24 cellular contexts compared by ENCODE assay signal in the genomic region with DNA sequence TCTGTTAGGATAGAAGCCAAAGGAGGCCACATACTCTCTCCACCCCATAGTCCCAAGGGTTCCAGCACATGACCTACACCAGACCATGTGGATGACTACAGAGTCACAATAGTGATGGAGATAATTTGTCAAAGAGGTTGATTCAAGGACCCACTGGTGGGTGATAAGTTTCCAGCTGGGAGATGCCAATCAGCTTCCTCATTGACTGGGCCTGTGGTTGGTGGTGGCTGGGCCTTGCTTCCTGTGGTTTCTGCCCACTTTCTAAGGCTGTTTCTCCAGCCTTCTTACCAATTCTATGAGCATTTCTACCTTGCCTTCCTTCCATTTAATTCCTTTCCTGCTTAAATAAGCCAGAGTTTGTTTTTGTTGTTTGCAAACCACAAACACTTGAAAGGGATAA.
DNase-seq lines count a peak whose midpoint lies in the region; ATAC-seq, FAIRE-seq and TF ChIP-seq lines count a peak whose summit lies in the region.
"Had no signal": no experiment of that assay in that cellular context is flagged by ENCODE, and none has a peak within 500 bp of the region (broad histone marks: within the 10 kb centered on the region; RNA-seq: fewer than 3 reads in every experiment).

No MANE protein-coding gene starts in this region.

- H3K27ac Mint-ChIP-seq in stimulated activated naive CD8-positive, alpha-beta T cell treated with anti-CD3 and anti-CD28 coated beads, Interleukin-15, amount 100 ng/mL, for 72 hours = no peak overlapping the region
- no peak overlapping the region for H3K27ac Mint-ChIP-seq in astrocyte (ENCODE audit: unreplicated experiment)
- H3K27ac Mint-ChIP-seq: activated naive CD4-positive, alpha-beta T cell treated with anti-CD3 and anti-CD28 coated beads, Interleukin-2, amount 50 U/mL, for 24 hours; activated T-cell treated with anti-CD3 and anti-CD28 coated beads, Interleukin-2, amount 50 U/mL, for 72 hours; brain; CD4-positive, alpha-beta memory T cell; HFFc6; stimulated activated memory B cell treated with anti-CD40 and anti-IgM and Interleukin-4, amounts not matched to agents 10 μg/mL and 1 μg/mL and 100 μg/mL, for 72 hours; T-cell had no signal

- H4K20me1 ChIP-seq in astrocyte (ENCODE audit: insufficient read depth, low read length) = no peaks in the 10 kb centered on the region

- H3K9me3 Mint-ChIP-seq in stimulated activated naive CD8-positive, alpha-beta T cell treated with anti-CD3 and anti-CD28 coated beads, Interleukin-15, amount 100 ng/mL, for 72 hours = no peaks in the 10 kb centered on the region
- H3K9me3 Mint-ChIP-seq in astrocyte (ENCODE audit: unreplicated experiment) = peaks cover 2% of the 10 kb centered on the region
- H3K9me3 Mint-ChIP-seq: activated naive CD4-positive, alpha-beta T cell treated with anti-CD3 and anti-CD28 coated beads, Interleukin-2, amount 50 U/mL, for 24 hours; activated T-cell treated with anti-CD3 and anti-CD28 coated beads, Interleukin-2, amount 50 U/mL, for 72 hours; brain; HFFc6; stimulated activated memory B cell treated with anti-CD40 and anti-IgM and Interleukin-4, amounts not matched to agents 10 μg/mL and 1 μg/mL and 100 μg/mL, for 72 hours; T-cell had no signal

- H3K27me3 Mint-ChIP-seq in stimulated activated naive CD8-positive, alpha-beta T cell treated with anti-CD3 and anti-CD28 coated beads, Interleukin-15, amount 100 ng/mL, for 72 hours = peaks cover 26% of the 10 kb centered on the region
- H3K27me3 Mint-ChIP-seq in astrocyte (ENCODE audit: low read depth, unreplicated experiment) = peaks cover 19% of the 10 kb centered on the region

- no peak for FAIRE-seq in astrocyte (lab: Jason Lieb, UNC)
- FAIRE-seq in urothelium cell line (lab: Jason Lieb, UNC) = no peak
- FAIRE-seq: islet of Langerhans, K562 had no signal

- DNase-seq in stimulated activated naive CD8-positive, alpha-beta T cell treated with anti-CD3 and anti-CD28 coated beads, Interleukin-15, Interleukin-2, amounts not matched to agents 100 U/mL and 50 U/mL, for 24 hours = peak; percentile 32
- no peak for DNase-seq in stimulated activated naive CD8-positive, alpha-beta T cell treated with anti-CD3 and anti-CD28 coated beads, Interleukin-15, amount 100 ng/mL, for 72 hours
- DNase-seq in NB4 (ENCODE audit: low read depth) = peak; percentile 77
- DNase-seq in astrocyte (ENCODE audit: low read depth) = peak; percentile 4
- peak; percentile 19 for DNase-seq in urothelium cell line (ENCODE audit: low spot score)
- no peak for DNase-seq in right atrium auricular region (ENCODE audit: low spot score)
- DNase-seq in DMS79 treated with DMSO at 0.1 percent for 48 hours (lab: John Stamatoyannopoulos, UW) = no peak
- DNase-seq: activated T-cell treated with anti-CD3 and anti-CD28 coated beads, Interleukin-2, amount 50 U/mL, for 72 hours; CD4-positive, alpha-beta memory T cell; cortex of kidney; HFFc6; NCI-H1417 treated with DMSO at 0.1 percent for 48 hours; NCI-H2171 treated with DMSO at 0.1 percent for 48 hours; occipital lobe; T-cell; tibial artery had no signal

- TF ChIP-seq POLR2A in NB4 (IDR thresholded peaks at IDR 0.05; ENCODE audit: extremely low read depth, insufficient read length) = no peak

- H3K27ac ChIP-seq in astrocyte (ENCODE audit: low read depth, low read length) (no peak overlapping the region), right atrium auricular region (no peak overlapping the region)
- H3K27ac ChIP-seq: hepatocyte, tibial artery had no signal

- H3K36me3 ChIP-seq in astrocyte (ENCODE audit: insufficient read depth, low read length) (no peaks in the 10 kb centered on the region), right atrium auricular region (no peaks in the 10 kb centered on the region)
- H3K36me3 ChIP-seq: tibial artery had no signal

- H3K4me1 ChIP-seq in astrocyte (ENCODE audit: insufficient read depth, low read length) = peaks cover 8% of the 10 kb centered on the region
- peaks cover 0 to 6% of the 10 kb centered on the region in 2 donors for H3K4me1 ChIP-seq in right atrium auricular region
- H3K4me1 ChIP-seq: tibial artery had no signal

- H3K4me1 Mint-ChIP-seq in stimulated activated naive CD8-positive, alpha-beta T cell treated with anti-CD3 and anti-CD28 coated beads, Interleukin-15, amount 100 ng/mL, for 72 hours = no peaks in the 10 kb centered on the region
- H3K4me1 Mint-ChIP-seq in astrocyte (ENCODE audit: low read depth, unreplicated experiment) = peaks cover 23% of the 10 kb centered on the region
- H3K4me1 Mint-ChIP-seq: activated naive CD4-positive, alpha-beta T cell treated with anti-CD3 and anti-CD28 coated beads, Interleukin-2, amount 50 U/mL, for 24 hours; CD4-positive, alpha-beta memory T cell; T-cell had no signal

- H3K79me2 ChIP-seq in astrocyte (ENCODE audit: insufficient read depth, low read length) = no peaks in the 10 kb centered on the region
- H3K79me2 ChIP-seq: hepatocyte had no signal

- H2AFZ ChIP-seq in astrocyte (ENCODE audit: low read depth, low read length) = no peak overlapping the region
- H2AFZ ChIP-seq: hepatocyte had no signal

- H3K27me3 ChIP-seq in astrocyte (ENCODE audit: insufficient read depth, low read length) (peaks cover 14% of the 10 kb centered on the region), right atrium auricular region (no peaks in the 10 kb centered on the region)
- H3K27me3 ChIP-seq: hepatocyte, tibial artery had no signal

- H3K9ac ChIP-seq in astrocyte (ENCODE audit: low read length) = no peak overlapping the region

- H3K4me3 ChIP-seq in NB4 (ENCODE audit: low read depth, low read length) (no peak overlapping the region), astrocyte (ENCODE audit: insufficient read depth, low read depth, low read length) (no peak overlapping the region), right atrium auricular region (no peak overlapping the region)
- H3K4me3 ChIP-seq: hepatocyte, K562, lung, tibial artery had no signal

- no peak overlapping the region for H3K4me2 ChIP-seq in astrocyte (ENCODE audit: low read length)
- H3K4me2 ChIP-seq: hepatocyte had no signal

- no peak for TF ChIP-seq CTCF in NB4 (IDR thresholded peaks at IDR 0.05; ENCODE audit: low read depth, low read length)
- no peak for TF ChIP-seq CTCF in astrocyte (IDR thresholded peaks at IDR 0.05; ENCODE audit: insufficient read depth, low read depth, low read length)
- no peak for TF ChIP-seq CTCF in right atrium auricular region (IDR thresholded peaks at IDR 0.05)

- peak; percentile 77 for ATAC-seq in stimulated activated naive CD8-positive, alpha-beta T cell treated with anti-CD3 and anti-CD28 coated beads, Interleukin-15, Interleukin-2, amounts not matched to agents 100 U/mL and 50 U/mL, for 24 hours
- no peak for ATAC-seq in stimulated activated naive CD8-positive, alpha-beta T cell treated with anti-CD3 and anti-CD28 coated beads, Interleukin-15, amount 100 ng/mL, for 72 hours
- ATAC-seq in HG03095 (IDR thresholded peaks at IDR 0.05; ENCODE audit: unreplicated experiment) = no peak
- ATAC-seq: activated T-cell treated with anti-CD3 and anti-CD28 coated beads, Interleukin-2, amount 50 U/mL, for 72 hours; K562; stimulated activated memory B cell treated with anti-CD40 and anti-IgM and Interleukin-4, amounts not matched to agents 10 μg/mL and 1 μg/mL and 100 μg/mL, for 72 hours; T-cell had no signal

- H3K36me3 Mint-ChIP-seq in astrocyte (ENCODE audit: low read depth, unreplicated experiment) = no peaks in the 10 kb centered on the region
- H3K36me3 Mint-ChIP-seq: activated naive CD4-positive, alpha-beta T cell treated with anti-CD3 and anti-CD28 coated beads, Interleukin-2, amount 50 U/mL, for 24 hours; brain; CD4-positive, alpha-beta memory T cell; stimulated activated memory B cell treated with anti-CD40 and anti-IgM and Interleukin-4, amounts not matched to agents 10 μg/mL and 1 μg/mL and 100 μg/mL, for 72 hours; T-cell had no signal

- H3K9me3 ChIP-seq in astrocyte (ENCODE audit: insufficient read depth, low read depth, low read length) (no peaks in the 10 kb centered on the region), right atrium auricular region (no peaks in the 10 kb centered on the region)
- H3K9me3 ChIP-seq: tibial artery had no signal

- no peak overlapping the region for H3K4me3 Mint-ChIP-seq in stimulated activated naive CD8-positive, alpha-beta T cell treated with anti-CD3 and anti-CD28 coated beads, Interleukin-15, amount 100 ng/mL, for 72 hours
- no peak overlapping the region for H3K4me3 Mint-ChIP-seq in astrocyte (ENCODE audit: unreplicated experiment)
- H3K4me3 Mint-ChIP-seq: activated naive CD4-positive, alpha-beta T cell treated with anti-CD3 and anti-CD28 coated beads, Interleukin-2, amount 50 U/mL, for 24 hours; activated T-cell treated with anti-CD3 and anti-CD28 coated beads, Interleukin-2, amount 50 U/mL, for 72 hours; brain; CD4-positive, alpha-beta memory T cell; HFFc6; stimulated activated memory B cell treated with anti-CD40 and anti-IgM and Interleukin-4, amounts not matched to agents 10 μg/mL and 1 μg/mL and 100 μg/mL, for 72 hours; T-cell had no signal

Comparison
In these comparisons a context has a peak if more than half of its experiments do, and no peak if none do; other contexts are left out.
1. DNase-seq: peak in stimulated activated naive CD8-positive, alpha-beta T cell treated with anti-CD3 and anti-CD28 coated beads, Interleukin-15, Interleukin-2, amounts not matched to agents 100 U/mL and 50 U/mL, for 24 hours (single experiment), NB4 (single experiment), astrocyte (single experiment) and urothelium cell line (single experiment); none in stimulated activated naive CD8-positive, alpha-beta T cell treated with anti-CD3 and anti-CD28 coated beads, Interleukin-15, amount 100 ng/mL, for 72 hours (0 of 2), right atrium auricular region (single experiment) and DMS79 treated with DMSO at 0.1 percent for 48 hours (single experiment).